In the genomic region with DNA sequence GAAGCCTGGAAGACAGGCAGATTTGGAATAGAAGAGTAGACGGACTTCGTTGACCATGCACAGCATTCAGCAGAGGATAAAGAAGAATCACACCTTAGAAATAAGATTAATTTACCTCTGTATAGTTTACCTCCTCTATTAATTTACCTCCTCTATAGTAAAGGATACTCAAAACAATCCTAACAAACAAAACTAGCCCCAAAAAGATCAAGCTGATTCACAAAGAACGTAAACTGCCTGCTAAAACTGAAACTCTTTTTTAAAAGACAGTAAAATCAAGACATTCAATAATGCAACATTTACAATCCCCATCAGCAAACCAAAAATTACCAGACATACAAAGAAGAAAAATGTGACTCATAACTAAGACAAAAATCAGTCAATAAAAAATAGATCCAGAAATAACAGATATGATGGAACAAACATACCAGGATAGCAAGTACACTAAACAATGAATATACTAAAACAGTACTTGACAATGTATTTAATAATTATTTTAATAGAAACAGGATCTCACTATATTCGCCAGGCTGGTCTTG, we compare ENCODE assay signal across 21 cellular contexts.
"Had no signal": no experiment of that assay in that cellular context is flagged by ENCODE, and none has a peak within 500 bp of the region (broad histone marks: within the 10 kb centered on the region; RNA-seq: fewer than 3 reads in every experiment).

No MANE protein-coding gene starts in this region.

- DNase-seq: effector CD8-positive, alpha-beta T cell; endodermal cell; foreskin keratinocyte; heart left ventricle; kidney; right lobe of liver; small intestine; stimulated activated CD4-positive, alpha-beta T cell treated with anti-CD3 and anti-CD28 coated beads, Interleukin-15, amount 100 ng/mL, for 24 hours; stimulated activated CD4-positive, alpha-beta T cell treated with anti-CD3 and anti-CD28 coated beads, Interleukin-2, amount 100 ng/mL, for 48 hours; stimulated activated naive CD4-positive, alpha-beta T cell; stimulated activated naive CD8-positive, alpha-beta T cell treated with anti-CD3 and anti-CD28 coated beads, Interleukin-15, amount 100 ng/mL, for 72 hours; transverse colon; upper lobe of right lung; uterus had no signal

- H3K27ac Mint-ChIP-seq: dendritic cell treated with granulocyte-macrophage colony-stimulating factor and Interleukin-4, amounts not matched to agents 40 ng/mL and 50 ng/mL, for 4 days; endodermal cell; memory B cell; nephron; neural progenitor cell; progenitor cell of endocrine pancreas; stimulated activated naive CD8-positive, alpha-beta T cell treated with anti-CD3 and anti-CD28 coated beads, Interleukin-15, amount 100 ng/mL, for 72 hours had no signal

- H3K4me1 Mint-ChIP-seq: endodermal cell, nephron, neural progenitor cell had no signal

- H3K27me3 Mint-ChIP-seq: dendritic cell treated with granulocyte-macrophage colony-stimulating factor and Interleukin-4, amounts not matched to agents 40 ng/mL and 50 ng/mL, for 4 days; memory B cell; progenitor cell of endocrine pancreas; stimulated activated naive CD8-positive, alpha-beta T cell treated with anti-CD3 and anti-CD28 coated beads, Interleukin-15, amount 100 ng/mL, for 72 hours had no signal

- ATAC-seq: foreskin keratinocyte; gastroesophageal sphincter; heart left ventricle; left lobe of liver; right lobe of liver; stimulated activated naive CD8-positive, alpha-beta T cell treated with anti-CD3 and anti-CD28 coated beads, Interleukin-15, amount 100 ng/mL, for 72 hours; upper lobe of right lung had no signal

- H3K9me3 Mint-ChIP-seq: dendritic cell treated with granulocyte-macrophage colony-stimulating factor and Interleukin-4, amounts not matched to agents 40 ng/mL and 50 ng/mL, for 4 days; endodermal cell; memory B cell; stimulated activated naive CD8-positive, alpha-beta T cell treated with anti-CD3 and anti-CD28 coated beads, Interleukin-15, amount 100 ng/mL, for 72 hours had no signal

- H3K4me3 Mint-ChIP-seq: dendritic cell treated with granulocyte-macrophage colony-stimulating factor and Interleukin-4, amounts not matched to agents 40 ng/mL and 50 ng/mL, for 4 days; endodermal cell; memory B cell; nephron; neural progenitor cell; stimulated activated naive CD8-positive, alpha-beta T cell treated with anti-CD3 and anti-CD28 coated beads, Interleukin-15, amount 100 ng/mL, for 72 hours had no signal

- H3K36me3 Mint-ChIP-seq: memory B cell had no signal
